9 cellular contexts compared by ENCODE assay signal in the genomic region with DNA sequence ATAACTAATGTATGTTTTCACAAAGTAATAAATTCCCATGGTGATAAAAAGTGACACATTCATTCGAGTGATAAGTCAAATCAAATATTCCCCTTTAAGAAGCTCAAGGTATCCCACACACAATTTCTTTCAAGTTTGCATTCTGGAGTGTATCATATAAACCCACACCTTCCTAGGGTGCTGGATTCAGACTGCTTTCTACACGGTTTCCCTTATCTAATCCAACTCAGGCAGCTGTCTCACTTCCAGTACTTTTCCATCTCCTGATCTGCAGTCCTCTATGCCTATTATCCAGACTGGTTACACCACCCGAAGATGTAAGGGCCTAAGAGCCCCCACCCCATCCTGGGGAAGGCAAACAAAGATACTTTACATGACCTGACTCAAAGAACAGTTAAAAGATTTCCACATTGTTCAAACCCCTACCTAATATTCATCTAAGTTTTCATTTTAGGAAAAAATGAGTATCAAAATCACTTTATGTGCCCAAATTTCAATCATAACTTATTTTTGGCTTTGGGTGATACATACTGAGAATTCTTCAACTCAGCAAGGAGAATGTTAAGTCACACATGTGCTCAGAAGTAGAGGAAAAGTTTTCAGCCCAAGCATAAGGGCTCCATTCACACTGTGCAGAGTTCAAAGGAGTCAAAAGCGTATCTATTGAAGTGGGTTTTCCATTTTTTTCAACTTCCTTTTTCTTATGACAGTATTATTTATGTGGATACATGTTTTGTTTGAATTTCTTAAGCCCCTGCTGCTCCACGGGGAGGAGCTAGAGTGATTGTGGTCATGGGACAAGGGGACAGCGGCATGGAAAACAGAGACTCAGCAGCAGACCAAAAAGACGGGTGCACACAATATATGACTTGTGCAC. TPM values are rescaled to one million over a fixed set of nuclear protein-coding genes. Genes with fewer than 3 reads are reported as not detected.
A peak's percentile ranks its signal among the peaks of the same experiment; 100 is the strongest.
DNase-seq lines count a peak whose midpoint lies in the region; ATAC-seq and TF ChIP-seq lines count a peak whose summit lies in the region.
"Had no signal": no experiment of that assay in that cellular context is flagged by ENCODE, and none has a peak within 500 bp of the region (broad histone marks: within the 10 kb centered on the region; RNA-seq: fewer than 3 reads in every experiment).

No MANE protein-coding gene starts in this region.

- peak overlapping the region; percentile 98 for H3K27ac Mint-ChIP-seq in T-helper 2 cell treated with Interferon-gamma antibody and Interleukin-4, amounts not matched to agents 5 μg/mL and 100 μg/mL, for 36 hours
- peak overlapping the region; percentile 91 to 99 (median 98) for H3K27ac Mint-ChIP-seq in nephron

- H3K36me3 Mint-ChIP-seq in T-helper 2 cell treated with Interferon-gamma antibody and Interleukin-4, amounts not matched to agents 5 μg/mL and 100 μg/mL, for 36 hours (ENCODE audit: low read depth) = peaks cover 3% of the 10 kb centered on the region
- peaks cover 4% of the 10 kb centered on the region for H3K36me3 Mint-ChIP-seq in nephron (ENCODE audit: low read depth)

- intact Hi-C loops in dorsolateral prefrontal cortex (cut with DNase I) = loop anchor here (2.0 to 10.0 kb wide), 4 partner anchors 25 to 115 kb away; no protein-coding TSS in a partner anchor

- H3K4me1 Mint-ChIP-seq in T-helper 2 cell treated with Interferon-gamma antibody and Interleukin-4, amounts not matched to agents 5 μg/mL and 100 μg/mL, for 36 hours (ENCODE audit: low read depth) = peaks cover 69% of the 10 kb centered on the region
- H3K4me1 Mint-ChIP-seq in nephron = peaks cover 75% of the 10 kb centered on the region

- peaks cover 7% of the 10 kb centered on the region; the same call in 1 of the 2 replicates for H3K36me3 ChIP-seq in BLaER1

- H4K20me1 ChIP-seq in BLaER1 = peaks cover 74% of the 10 kb centered on the region

- no peaks in the 10 kb centered on the region for H3K27me3 Mint-ChIP-seq in T-helper 2 cell treated with Interferon-gamma antibody and Interleukin-4, amounts not matched to agents 5 μg/mL and 100 μg/mL, for 36 hours (ENCODE audit: low read depth)
- no peaks in the 10 kb centered on the region for H3K27me3 Mint-ChIP-seq in nephron (ENCODE audit: low read depth)

- ATAC-seq in HG03097 (IDR thresholded peaks at IDR 0.05; ENCODE audit: low FRiP score, unreplicated experiment) (no peak), HG02763 (IDR thresholded peaks at IDR 0.05; ENCODE audit: unreplicated experiment) (no peak)

- H3K27me3 ChIP-seq in BLaER1 = no peaks in the 10 kb centered on the region
- no peaks in the 10 kb centered on the region for H3K27me3 ChIP-seq in dorsolateral prefrontal cortex

- 0 out of 2 replicates have a peak overlapping the region, but pooled peaks have one; percentile 24 for H3K27ac ChIP-seq in BLaER1
- H3K27ac ChIP-seq in dorsolateral prefrontal cortex = peak overlapping the region; percentile 84 to 99 (median 95)

- TF ChIP-seq CTCF in dorsolateral prefrontal cortex (IDR thresholded peaks at IDR 0.05 in 54 of 56, conservative IDR thresholded peaks at IDR 0.05 in 2 of 56; ENCODE audit: low read depth in 1 of 56, partially characterized antibody in 56 of 56) (peak in 52 of 56 donors; percentile 18 to 72 (median 44)), nephron (IDR thresholded peaks at IDR 0.05; ENCODE audit: unreplicated experiment in 3 of 3) (peak in 1 of 3 experiments; percentile 21)

- no peaks in the 10 kb centered on the region for H3K9me3 ChIP-seq in BLaER1

- H3K9me3 Mint-ChIP-seq in T-helper 2 cell treated with Interferon-gamma antibody and Interleukin-4, amounts not matched to agents 5 μg/mL and 100 μg/mL, for 36 hours = no peaks in the 10 kb centered on the region
- no peaks in the 10 kb centered on the region for H3K9me3 Mint-ChIP-seq in nephron

- H3K9ac ChIP-seq in BLaER1 = no peak overlapping the region

- DNase-seq in HT1080 (ENCODE audit: low read depth) = peak; percentile 80
- peak; percentile 33 for DNase-seq in T-helper 2 cell treated with Interferon-gamma antibody and Interleukin-4, amounts not matched to agents 5 μg/mL and 100 μg/mL, for 36 hours (ENCODE audit: low spot score)
- peak in 3 of 10 donors; percentile 38 to 59 (median 53) for DNase-seq in dorsolateral prefrontal cortex
- no peak for DNase-seq in OCI-M2 (lab: John Stamatoyannopoulos, UW; ENCODE audit: unreplicated experiment)

- peaks cover 71% of the 10 kb centered on the region for H3K4me1 ChIP-seq in BLaER1

- H3K4me2 ChIP-seq in BLaER1 = peak overlapping the region; percentile 83

- peak overlapping the region; percentile 86 for H3K4me3 Mint-ChIP-seq in T-helper 2 cell treated with Interferon-gamma antibody and Interleukin-4, amounts not matched to agents 5 μg/mL and 100 μg/mL, for 36 hours
- peak overlapping the region; percentile 18 to 54 (median 40) for H3K4me3 Mint-ChIP-seq in nephron

- H3K4me3 ChIP-seq in BLaER1 (no peak overlapping the region), dorsolateral prefrontal cortex (peak overlapping the region in 17 of 59 donors; percentile 1 to 64 (median 13))

RNA-seq across cellular contexts. Expression of a gene that starts 41.8 kb away (rescaled TPM):
- 186 and 210 TPM in 2 replicates for total RNA-seq in HT1080 (2014; rRNA removed; shearing (Covaris generic))
- polyA plus RNA-seq in HT1080 (2015; cell fraction: cytosol; rRNA removed) = 182 and 192 TPM in 2 replicates
- 216 and 226 TPM in 2 replicates for polyA plus RNA-seq in HT1080 (2015; cell fraction: nucleus; rRNA removed)
- total RNA-seq in dorsolateral prefrontal cortex = 100 to 1,000 TPM in 112 of 120 experiments, 10 to 100 TPM in 8; 87.2 to 202 (median 122) TPM

RNA-seq across cellular contexts. Expression of a gene that starts 55.9 kb away (rescaled TPM):
- 1.1 TPM in 1 of 2 replicates, not detected in the other for total RNA-seq in HT1080 (2014; rRNA removed; shearing (Covaris generic))
- 0.17 and 0.20 TPM in 2 replicates for polyA plus RNA-seq in HT1080 (2015; cell fraction: cytosol; rRNA removed)
- 0.23 TPM in 1 of 2 replicates, not detected in the other for polyA plus RNA-seq in HT1080 (2015; cell fraction: nucleus; rRNA removed)
- 10 to 100 TPM in 39 of 120 experiments, 1 to 10 TPM in 81; 1.8 to 27.0 (median 7.9) TPM for total RNA-seq in dorsolateral prefrontal cortex
- total RNA-seq: H1 had no signal
